8 cellular contexts compared by ENCODE assay signal in genomic region chr19:39409207-39409885, GRCh38. TPM values are rescaled to one million over a fixed set of nuclear protein-coding genes. Genes with fewer than 3 reads are reported as not detected.
A peak's percentile ranks its signal among the peaks of the same experiment; 100 is the strongest.
DNase-seq lines count a peak whose midpoint lies in the region; ATAC-seq and TF ChIP-seq lines count a peak whose summit lies in the region.

No MANE protein-coding gene starts in this region.

- TF ChIP-seq POLR2A in lower leg skin (IDR thresholded peaks at IDR 0.05): peak in 1 of 2 donors; percentile 36

- intact Hi-C loops in lower leg skin (cut with DNase I; ENCODE audit: low total_unique reads): no loop called here

- ATAC-seq in HG03097 (IDR thresholded peaks at IDR 0.05; ENCODE audit: low FRiP score, unreplicated experiment): no peak

- DNase-seq in NCI-H1092 treated with DMSO at 0.1 percent for 48 hours (lab: John Stamatoyannopoulos, UW) (peak; percentile 7), NCI-H1092 (lab: John Stamatoyannopoulos, UW) (no peak), NCI-H2171 treated with DMSO at 0.1 percent for 48 hours (lab: John Stamatoyannopoulos, UW) (peak; percentile 97), dedifferentiated amniotic fluid mesenchymal stem cell (ENCODE audit: extremely low spot score) (peak; percentile 48), lower leg skin (ENCODE audit: low spot score in 2 of 2) (peak; percentile 92 to 98)
- peak; percentile 83 to 88 for DNase-seq in activated CD4-positive, alpha-beta T cell treated with anti-CD3 and anti-CD28 coated beads, Interleukin-2, amount 50 U/mL, for 48 hours
- peak; percentile 68 to 75 for DNase-seq in stimulated activated CD4-positive, alpha-beta T cell treated with anti-CD3 and anti-CD28 coated beads, Interleukin-4, amount 100 ng/mL, for 48 hours (ENCODE audit: low read depth in 2 of 2)

- peak overlapping the region; percentile 99 for H3K4me3 ChIP-seq in lower leg skin (ENCODE audit: low read depth, poor library complexity, severe bottlenecking)

- no peak for TF ChIP-seq CTCF in lower leg skin (IDR thresholded peaks at IDR 0.05)

- 2 to 3% methylated on average over 27 to 41 of the region's 47 CpGs for WGBS in lower leg skin, 2 donors

RNA-seq across cellular contexts. Expression of gene ZFP36, which starts 2.7 kb away (rescaled TPM):
- 100 to 1,000 TPM; 170 to 536 (median 280) TPM for total RNA-seq in lower leg skin

RNA-seq across cellular contexts. Expression of gene PLEKHG2, which starts 3.1 kb away (rescaled TPM):
- 1 to 10 TPM; 3.0 to 6.4 (median 4.3) TPM for total RNA-seq in lower leg skin

RNA-seq across cellular contexts. Expression of gene MED29, which starts 18.2 kb away (rescaled TPM):
- total RNA-seq in lower leg skin: 10 to 100 TPM; 30.3 to 35.8 (median 33.3) TPM

RNA-seq across cellular contexts. Expression of gene PAF1, which starts 18.4 kb away (rescaled TPM):
- 10 to 100 TPM; 22.4 to 48.0 (median 36.3) TPM for total RNA-seq in lower leg skin

RNA-seq across cellular contexts. Expression of gene RPS16, which starts 26.4 kb away (rescaled TPM):
- total RNA-seq in lower leg skin: 1,000 to 10,000 TPM; 1,726 to 3,026 (median 2,088) TPM
